ENCODE assay signal across 29 cellular contexts in genomic region chr12:40945772-40946171, GRCh38.
"Had no signal": no experiment of that assay in that cellular context is flagged by ENCODE, and none has a peak within 500 bp of the region (broad histone marks: within the 10 kb centered on the region; RNA-seq: fewer than 3 reads in every experiment).

No MANE protein-coding gene starts in this region.

- H3K36me3 ChIP-seq: left ventricle myocardium inferior, pancreas, prostate gland, stomach, thyroid gland, transverse colon, upper lobe of left lung, vagina had no signal

- H3K4me1 ChIP-seq: left ventricle myocardium inferior, pancreas, prostate gland, stomach, testis, thyroid gland, transverse colon, upper lobe of left lung, vagina had no signal

- ATAC-seq: mucosa of descending colon; naive thymus-derived CD4-positive, alpha-beta T cell; natural killer cell treated with Interleukin-12 subunit alpha and Interleukin-12 subunit beta and Interleukin-15 and Interleukin-18, amount 100 ng/mL, for 72 hours; pancreas; right cardiac atrium; sciatic nerve; stimulated activated naive B cell treated with anti-CD40 and anti-IgM and Interleukin-4, amounts not matched to agents 10 μg/mL and 1 μg/mL and 100 μg/mL, for 72 hours; stimulated activated naive CD8-positive, alpha-beta T cell treated with anti-CD3 and anti-CD28 coated beads, Interleukin-15, Interleukin-2, amounts not matched to agents 100 U/mL and 50 U/mL, for 24 hours had no signal

- DNase-seq: hypothalamus; islet precursor cell; left ventricle myocardium inferior; mesendoderm; midbrain; mucosa of descending colon; naive thymus-derived CD4-positive, alpha-beta T cell; nucleus accumbens; pancreas; posterior cingulate gyrus; retina; right cardiac atrium; stimulated activated CD4-positive, alpha-beta T cell treated with anti-CD3 and anti-CD28 coated beads, Interleukin-12 subunit alpha, Interleukin-12 subunit beta, amount 100 ng/mL, for 4 hours; stimulated activated CD4-positive, alpha-beta T cell treated with anti-CD3 and anti-CD28 coated beads, Interleukin-15, amount 100 ng/mL, for 24 hours; stimulated activated CD4-positive, alpha-beta T cell treated with anti-CD3 and anti-CD28 coated beads, Interleukin-2, amount 100 ng/mL, for 24 hours; stimulated activated CD4-positive, alpha-beta T cell treated with anti-CD3 and anti-CD28 coated beads, Interleukin-4, amount 100 ng/mL, for 1 hour; stimulated activated naive B cell treated with anti-CD40 and anti-IgM and Interleukin-4, amounts not matched to agents 10 μg/mL and 1 μg/mL and 100 μg/mL, for 72 hours; stimulated activated naive CD8-positive, alpha-beta T cell treated with anti-CD3 and anti-CD28 coated beads, Interleukin-15, Interleukin-2, amounts not matched to agents 100 U/mL and 50 U/mL, for 24 hours; stomach; testis; thyroid gland; transverse colon; upper lobe of left lung had no signal

- H3K9me3 ChIP-seq: left ventricle myocardium inferior, mucosa of descending colon, pancreas, prostate gland, stomach, testis, thyroid gland, transverse colon, upper lobe of left lung, vagina had no signal

- H3K4me3 ChIP-seq: left ventricle myocardium inferior, lung, mucosa of descending colon, pancreas, prostate gland, skin epidermis, stomach, testis, thyroid gland, transverse colon, upper lobe of left lung, vagina had no signal

- H3K27me3 ChIP-seq: pancreas, stomach, testis, thyroid gland, transverse colon, upper lobe of left lung, vagina had no signal

- H3K27ac ChIP-seq: left ventricle myocardium inferior, pancreas, prostate gland, skin epidermis, stomach, testis, thyroid gland, transverse colon, upper lobe of left lung, vagina had no signal
